In the genomic region with DNA sequence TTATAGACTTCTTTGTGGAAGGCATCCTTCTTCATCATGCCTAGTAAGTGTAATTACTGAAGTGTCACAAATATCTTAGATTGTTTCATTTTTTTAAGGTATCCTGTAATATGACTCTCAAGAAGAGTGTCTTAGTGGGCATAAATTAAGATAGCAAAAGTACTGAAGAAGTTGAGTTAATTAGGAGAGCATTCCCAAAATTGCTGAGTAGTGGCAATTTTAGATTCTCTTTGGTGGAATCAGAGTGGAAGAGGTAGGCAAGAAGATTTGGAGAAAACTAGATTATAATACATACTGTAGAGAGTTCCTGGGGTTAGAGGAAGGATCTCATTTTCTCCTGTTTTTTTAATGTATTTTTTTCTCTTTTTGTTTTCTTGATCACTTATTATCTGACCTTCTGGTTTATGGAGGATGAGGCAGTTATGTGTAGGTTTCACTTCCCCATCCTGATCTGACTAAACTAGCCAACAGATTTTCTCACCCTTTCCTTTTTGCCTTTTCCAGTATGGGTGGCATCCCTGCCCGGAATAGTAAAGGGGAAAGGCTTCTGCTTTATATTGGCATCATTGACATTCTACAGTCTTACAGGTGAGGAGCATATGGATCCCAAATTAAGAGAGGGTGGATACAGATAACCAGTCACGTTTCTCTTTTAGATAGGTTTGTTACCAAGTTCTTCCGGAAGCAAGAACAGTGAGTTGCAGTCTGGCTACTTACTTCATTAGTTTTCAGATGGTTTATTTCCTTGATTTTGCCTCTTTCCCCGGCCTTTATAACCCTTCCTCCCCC, we compare ENCODE assay signal across 1 cellular context.
TF ChIP-seq lines count a peak whose summit lies in the region.

No MANE protein-coding gene starts in this region.

TF ChIP-seq in K562, 482 proteins besides CTCF, POLR2A, EP300 and RAD21:
- TF ChIP-seq MAFF (IDR thresholded peaks at IDR 0.05; ENCODE audit: low read length), result peak; percentile 65
- no peak for TF ChIP-seq ZSCAN29 (IDR thresholded peaks at IDR 0.05)
- no peak for TF ChIP-seq ZNF174 (CRISPR knock-in tag; IDR thresholded peaks at IDR 0.05)
- TF ChIP-seq HCFC1 (IDR thresholded peaks at IDR 0.05; ENCODE audit: low read depth, low read length), result no peak
- TF ChIP-seq SIX5 (IDR thresholded peaks at IDR 0.05; ENCODE audit: borderline replicate concordance in 1 of 2, insufficient read depth in 1 of 2, low read depth in 1 of 2, low read length in 2 of 2), result no peak
- TF ChIP-seq NCOA1 (IDR thresholded peaks at IDR 0.05; ENCODE audit: low read depth), result no peak
- TF ChIP-seq, protein P1, sequence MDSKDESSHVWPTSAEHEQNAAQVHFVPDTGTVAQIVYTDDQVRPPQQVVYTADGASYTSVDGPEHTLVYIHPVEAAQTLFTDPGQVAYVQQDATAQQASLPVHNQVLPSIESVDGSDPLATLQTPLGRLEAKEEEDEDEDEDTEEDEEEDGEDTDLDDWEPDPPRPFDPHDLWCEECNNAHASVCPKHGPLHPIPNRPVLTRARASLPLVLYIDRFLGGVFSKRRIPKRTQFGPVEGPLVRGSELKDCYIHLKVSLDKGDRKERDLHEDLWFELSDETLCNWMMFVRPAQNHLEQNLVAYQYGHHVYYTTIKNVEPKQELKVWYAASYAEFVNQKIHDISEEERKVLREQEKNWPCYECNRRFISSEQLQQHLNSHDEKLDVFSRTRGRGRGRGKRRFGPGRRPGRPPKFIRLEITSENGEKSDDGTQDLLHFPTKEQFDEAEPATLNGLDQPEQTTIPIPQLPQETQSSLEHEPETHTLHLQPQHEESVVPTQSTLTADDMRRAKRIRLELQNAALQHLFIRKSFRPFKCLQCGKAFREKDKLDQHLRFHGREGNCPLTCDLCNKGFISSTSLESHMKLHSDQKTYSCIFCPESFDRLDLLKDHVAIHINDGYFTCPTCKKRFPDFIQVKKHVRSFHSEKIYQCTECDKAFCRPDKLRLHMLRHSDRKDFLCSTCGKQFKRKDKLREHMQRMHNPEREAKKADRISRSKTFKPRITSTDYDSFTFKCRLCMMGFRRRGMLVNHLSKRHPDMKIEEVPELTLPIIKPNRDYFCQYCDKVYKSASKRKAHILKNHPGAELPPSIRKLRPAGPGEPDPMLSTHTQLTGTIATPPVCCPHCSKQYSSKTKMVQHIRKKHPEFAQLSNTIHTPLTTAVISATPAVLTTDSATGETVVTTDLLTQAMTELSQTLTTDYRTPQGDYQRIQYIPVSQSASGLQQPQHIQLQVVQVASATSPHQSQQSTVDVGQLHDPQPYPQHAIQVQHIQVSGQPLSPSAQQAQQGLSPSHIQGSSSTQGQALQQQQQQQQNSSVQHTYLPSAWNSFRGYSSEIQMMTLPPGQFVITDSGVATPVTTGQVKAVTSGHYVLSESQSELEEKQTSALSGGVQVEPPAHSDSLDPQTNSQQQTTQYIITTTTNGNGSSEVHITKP (IDR thresholded peaks at IDR 0.05; ENCODE audit: partially characterized antibody), result peak; percentile 54
- TF ChIP-seq MAFK (IDR thresholded peaks at IDR 0.05; ENCODE audit: low read length), result peak; percentile 62
- TF ChIP-seq, protein P2, sequence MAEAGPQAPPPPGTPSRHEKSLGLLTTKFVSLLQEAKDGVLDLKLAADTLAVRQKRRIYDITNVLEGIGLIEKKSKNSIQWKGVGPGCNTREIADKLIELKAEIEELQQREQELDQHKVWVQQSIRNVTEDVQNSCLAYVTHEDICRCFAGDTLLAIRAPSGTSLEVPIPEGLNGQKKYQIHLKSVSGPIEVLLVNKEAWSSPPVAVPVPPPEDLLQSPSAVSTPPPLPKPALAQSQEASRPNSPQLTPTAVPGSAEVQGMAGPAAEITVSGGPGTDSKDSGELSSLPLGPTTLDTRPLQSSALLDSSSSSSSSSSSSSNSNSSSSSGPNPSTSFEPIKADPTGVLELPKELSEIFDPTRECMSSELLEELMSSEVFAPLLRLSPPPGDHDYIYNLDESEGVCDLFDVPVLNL (CRISPR knock-in tag; IDR thresholded peaks at IDR 0.05; ENCODE audit: low read depth), result no peak
- no peak for TF ChIP-seq ZBTB17 (CRISPR knock-in tag; IDR thresholded peaks at IDR 0.05)
- TF ChIP-seq KAT2B (IDR thresholded peaks at IDR 0.05; ENCODE audit: low read depth, low read length), result no peak
- no peak for TF ChIP-seq OTX1 (CRISPR knock-in tag; IDR thresholded peaks at IDR 0.05)
- peak; percentile 71; the same call in 1 of the 2 replicates for TF ChIP-seq C11orf30 (IDR thresholded peaks at IDR 0.05; ENCODE audit: low read depth)
- peak; percentile 61 for TF ChIP-seq MAFG (tag; conservative IDR thresholded peaks at IDR 0.05)
- no peak for TF ChIP-seq ZNF324 (CRISPR knock-in tag; IDR thresholded peaks at IDR 0.05)
- TF ChIP-seq ZNF316 (IDR thresholded peaks at IDR 0.05), result peak; percentile 83
- TF ChIP-seq RB1 (IDR thresholded peaks at IDR 0.05; ENCODE audit: low read depth), result no peak
- no peak for TF ChIP-seq NFE2L1 (tag; IDR thresholded peaks at IDR 0.05; ENCODE audit: borderline replicate concordance, low read depth)
- TF ChIP-seq ZFP1 (CRISPR knock-in tag; IDR thresholded peaks at IDR 0.05), result no peak
